ENCODE assay signal across 12 cellular contexts in genomic region chr10:102004376-102004775, GRCh38. TPM values are rescaled to one million over a fixed set of nuclear protein-coding genes. Genes with fewer than 3 reads are reported as not detected.
DNase-seq lines count a peak whose midpoint lies in the region; ATAC-seq and TF ChIP-seq lines count a peak whose summit lies in the region.
"Had no signal": no experiment of that assay in that cellular context is flagged by ENCODE, and none has a peak within 500 bp of the region (broad histone marks: within the 10 kb centered on the region; RNA-seq: fewer than 3 reads in every experiment).

No MANE protein-coding gene starts in this region.

- peaks cover 36% of the 10 kb centered on the region for H3K4me1 Mint-ChIP-seq in memory B cell

- H3K27me3 Mint-ChIP-seq in memory B cell, result no peaks in the 10 kb centered on the region

- no peaks in the 10 kb centered on the region for H3K27me3 ChIP-seq in brain microvascular endothelial cell (replicated peaks)
- no peaks in the 10 kb centered on the region for H3K27me3 ChIP-seq in hepatocyte
- H3K27me3 ChIP-seq: upper lobe of left lung had no signal

- no peaks in the 10 kb centered on the region for H3K9me2 ChIP-seq in hepatocyte (replicated peaks; ENCODE audit: insufficient read depth)

- H3K27ac ChIP-seq in brain microvascular endothelial cell (peak overlapping the region; percentile 74), hepatocyte (no peak overlapping the region)
- H3K27ac ChIP-seq: upper lobe of left lung had no signal

- peaks cover 13% of the 10 kb centered on the region for H3K36me3 Mint-ChIP-seq in memory B cell

- no peaks in the 10 kb centered on the region for H4K20me1 ChIP-seq in hepatocyte (ENCODE audit: insufficient read depth, poor library complexity, severe bottlenecking)

- H3K9me3 ChIP-seq in hepatocyte (ENCODE audit: low read depth), result no peaks in the 10 kb centered on the region
- H3K9me3 ChIP-seq: upper lobe of left lung had no signal

- in situ Hi-C loops in brain microvascular endothelial cell (cut with HindIII; ENCODE audit: low pct_ligation_motif_present, low sequenced_read_pairs), result loop anchor here (25.0 kb wide), 1 partner anchor 117 kb away; no protein-coding TSS in a partner anchor

- H2AFZ ChIP-seq in hepatocyte, result no peak overlapping the region

- no peaks in the 10 kb centered on the region for H3K9me3 Mint-ChIP-seq in memory B cell

- H3K79me2 ChIP-seq in hepatocyte, result no peaks in the 10 kb centered on the region

- H3K4me3 Mint-ChIP-seq in memory B cell, result no peak overlapping the region

- H3K4me3 ChIP-seq in brain microvascular endothelial cell (ENCODE audit: low read depth, low read length) (no peak overlapping the region), hepatocyte (no peak overlapping the region)
- H3K4me3 ChIP-seq: upper lobe of left lung had no signal

- H3K4me1 ChIP-seq in hepatocyte (ENCODE audit: insufficient read depth), result no peaks in the 10 kb centered on the region

- TF ChIP-seq CTCF in brain microvascular endothelial cell (IDR thresholded peaks at IDR 0.05; ENCODE audit: low read depth, low read length, missing control alignments) (no peak), hepatocyte (IDR thresholded peaks at IDR 0.05; ENCODE audit: poor library complexity) (no peak)

- ATAC-seq in memory B cell (ENCODE audit: low read depth), result no peak
- ATAC-seq in HG03565 (IDR thresholded peaks at IDR 0.05; ENCODE audit: unreplicated experiment), result no peak

- H3K4me2 ChIP-seq in hepatocyte, result no peak overlapping the region

- DNase-seq in AG08396 (ENCODE audit: low spot score) (peak; percentile 11), LHCN-M2 (ENCODE audit: low read depth) (peak; percentile 43), brain microvascular endothelial cell (peak; percentile 82), memory B cell (ENCODE audit: low spot score in 2 of 2) (no peak), AML-193 (lab: John Stamatoyannopoulos, UW) (no peak), T-helper 9 cell (no peak), hepatocyte (ENCODE audit: low spot score) (no peak)
- DNase-seq: activated naive CD4-positive, alpha-beta T cell treated with Interleukin-2 at 50 U/mL for 16 hours; cerebellar nuclear complex; SIG-M5; upper lobe of left lung had no signal

- peak overlapping the region; percentile 47 for H3K27ac Mint-ChIP-seq in memory B cell

- peaks cover 3% of the 10 kb centered on the region for H3K36me3 ChIP-seq in brain microvascular endothelial cell (replicated peaks)
- peaks cover 3% of the 10 kb centered on the region for H3K36me3 ChIP-seq in hepatocyte (replicated peaks; ENCODE audit: insufficient read depth, low read depth)

RNA-seq across cellular contexts. Expression of gene ARMH3, which starts 51.6 kb away (rescaled TPM):
- total RNA-seq in LHCN-M2 (2014; rRNA removed) (6.9 and 8.1 TPM in 2 replicates), hepatocyte (10.6 and 11.7 TPM in 2 replicates)
- 12.5 TPM for polyA plus RNA-seq in LHCN-M2 (2012)
- polyA plus RNA-seq in hepatocyte, result 12.6 and 15.1 TPM in 2 replicates

Comparison
In these comparisons a context has a peak if more than half of its experiments do, and no peak if none do; other contexts are left out.
1. DNase-seq: peak in AG08396 (single experiment), LHCN-M2 (single experiment) and brain microvascular endothelial cell (single experiment); none in memory B cell (0 of 2), AML-193 (0 of 2), T-helper 9 cell (single experiment) and hepatocyte (single experiment).